ENCODE assay signal across 8 cellular contexts in the genomic region with DNA sequence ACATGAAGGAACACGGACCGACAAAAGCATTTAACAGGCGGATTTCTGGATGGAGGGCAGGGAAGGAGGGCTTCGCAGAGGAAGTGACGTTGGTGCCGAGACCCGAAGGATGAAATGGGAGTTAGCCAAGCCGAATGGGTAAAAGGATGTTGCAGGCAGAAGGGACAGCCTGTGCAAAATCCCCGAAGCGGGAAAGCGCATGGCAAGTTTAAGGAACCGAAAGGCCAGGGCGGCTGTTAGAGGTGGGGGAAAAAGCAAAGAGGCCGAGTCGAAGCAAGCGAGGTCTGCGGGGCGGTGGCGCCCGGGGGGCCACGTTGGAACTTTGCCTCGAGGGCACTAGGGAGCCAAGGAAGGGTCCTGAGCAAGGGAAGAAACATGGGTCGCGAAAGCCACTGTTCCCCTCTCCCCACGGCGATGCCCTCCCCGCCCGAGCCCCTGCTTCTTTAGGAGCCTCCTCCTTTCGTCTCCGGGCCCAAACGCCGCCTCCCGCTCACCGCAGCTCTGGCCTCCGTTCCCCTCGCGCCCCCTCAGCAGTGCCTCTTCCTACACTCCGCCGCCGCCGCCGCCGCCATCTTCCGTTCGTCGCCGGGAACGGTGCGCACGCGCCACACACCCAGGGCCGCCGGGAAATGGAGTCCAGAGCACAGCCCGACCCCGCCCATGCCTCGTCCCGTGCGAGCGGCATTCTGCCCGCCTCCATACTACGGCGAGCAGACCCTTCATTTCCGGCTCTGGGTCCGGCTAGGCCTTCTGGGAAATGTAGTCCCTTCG. TPM values are rescaled to one million over a fixed set of nuclear protein-coding genes. Genes with fewer than 3 reads are reported as not detected.
DNase-seq lines count a peak whose midpoint lies in the region; ATAC-seq lines count a peak whose summit lies in the region.

SYMPK (minus strand) TSS at position 584 of the 771 bp plus-strand sequence. CDS start 8,652 bp downstream, outside the sequence.

- peak within 1 kb of the TSS; percentile 81 to 99 (median 94) for H3K27ac ChIP-seq in BLaER1 treated with 17β-estradiol and CSF1 and Interleukin-3, amounts not matched to agents 10 nM and 100 nM

- ATAC-seq in GM19351 (IDR thresholded peaks at IDR 0.05; ENCODE audit: unreplicated experiment) (peak; percentile 90), HG03521 (IDR thresholded peaks at IDR 0.05; ENCODE audit: unreplicated experiment) (peak; percentile 93), left lobe of liver (peak; percentile 85)

- peak; percentile 99 for DNase-seq in NCI-H748 treated with DMSO at 0.1 percent for 48 hours (lab: John Stamatoyannopoulos, UW)
- DNase-seq in activated CD4-positive, alpha-beta T cell treated with anti-CD3 and anti-CD28 coated beads, Interleukin-2, amount 50 U/mL, for 24 hours (ENCODE audit: low read depth in 1 of 2, low spot score in 1 of 2) = peak; percentile 96 to 98
- peak; percentile 98 for DNase-seq in dedifferentiated amniotic fluid mesenchymal stem cell (ENCODE audit: extremely low spot score)
- peak; percentile 99 for DNase-seq in left lobe of liver (ENCODE audit: low spot score)
- DNase-seq in stimulated activated CD4-positive, alpha-beta T cell treated with anti-CD3 and anti-CD28 coated beads, Interleukin-2, amount 100 ng/mL, for 4 hours (ENCODE audit: low read depth) = peak; percentile 99

- peaks cover 29 to 42% (median 34%) of the 10 kb centered on the region in 11 experiments for H3K36me3 ChIP-seq in BLaER1 treated with 17β-estradiol and CSF1 and Interleukin-3, amounts not matched to agents 10 nM and 100 nM

- H3K27me3 ChIP-seq in BLaER1 treated with 17β-estradiol and CSF1 and Interleukin-3, amounts not matched to agents 10 nM and 100 nM = peaks cover 31 to 44% (median 42%) of the 10 kb centered on the region in 11 experiments

- H3K9ac ChIP-seq in BLaER1 treated with 17β-estradiol and CSF1 and Interleukin-3, amounts not matched to agents 10 nM and 100 nM = peak within 1 kb of the TSS; percentile 91 to 99 (median 95)

- H3K9me3 ChIP-seq in BLaER1 treated with 17β-estradiol and CSF1 and Interleukin-3, amounts not matched to agents 10 nM and 100 nM (replicated peaks in 1 of 11) = no peaks in the 10 kb centered on the region

- H3K4me2 ChIP-seq in BLaER1 treated with 17β-estradiol and CSF1 and Interleukin-3, amounts not matched to agents 10 nM and 100 nM = peak within 1 kb of the TSS; percentile 80 to 97 (median 93)

- H4K20me1 ChIP-seq in BLaER1 treated with 17β-estradiol and CSF1 and Interleukin-3, amounts not matched to agents 10 nM and 100 nM = peaks cover 4 to 41% (median 31%) of the 10 kb centered on the region in 11 experiments; a peak in 19 of 22 replicates

- peaks cover 21 to 26% (median 24%) of the 10 kb centered on the region in 10 experiments for H3K4me1 ChIP-seq in BLaER1 treated with 17β-estradiol and CSF1 and Interleukin-3, amounts not matched to agents 10 nM and 100 nM

- peak within 1 kb of the TSS; percentile 74 to 98 (median 80) for H3K4me3 ChIP-seq in BLaER1 treated with 17β-estradiol and CSF1 and Interleukin-3, amounts not matched to agents 10 nM and 100 nM

RNA-seq across cellular contexts. Expression of gene SYMPK, which starts in this region (rescaled TPM):
- 45.9 TPM for total RNA-seq in left lobe of liver

Comparison
In these comparisons a context has a peak if more than half of its experiments do, and no peak if none do; other contexts are left out.
1. Peak in every context shown above with its lines: DNase-seq, ATAC-seq, H3K4me3 ChIP-seq and H3K27ac ChIP-seq.